ENCODE assay signal across 14 cellular contexts in genomic region chr11:10855295-10855694, GRCh38. TPM values are rescaled to one million over a fixed set of nuclear protein-coding genes. Genes with fewer than 3 reads are reported as not detected.
DNase-seq lines count a peak whose midpoint lies in the region; ATAC-seq and TF ChIP-seq lines count a peak whose summit lies in the region.
"Had no signal": no experiment of that assay in that cellular context is flagged by ENCODE, and none has a peak within 500 bp of the region (broad histone marks: within the 10 kb centered on the region; RNA-seq: fewer than 3 reads in every experiment).

No MANE protein-coding gene starts in this region.

- H3K4me1 ChIP-seq in BLaER1, result peaks cover 26% of the 10 kb centered on the region
- H3K4me1 ChIP-seq in adipocyte (ENCODE audit: control insufficient read depth, insufficient read depth, low read length), result peaks cover 13% of the 10 kb centered on the region
- peaks cover 32% of the 10 kb centered on the region for H3K4me1 ChIP-seq in psoas muscle
- H3K4me1 ChIP-seq in upper lobe of right lung, result peaks cover 23% of the 10 kb centered on the region

- peak overlapping the region; percentile 20 for H3K4me3 Mint-ChIP-seq in mesothelial cell of epicardium

- H3K27me3 Mint-ChIP-seq in mesothelial cell of epicardium (ENCODE audit: low read depth), result no peaks in the 10 kb centered on the region

- no peak for ATAC-seq in psoas muscle
- no peak for ATAC-seq in upper lobe of right lung

- TF ChIP-seq CTCF in mesothelial cell of epicardium (IDR thresholded peaks at IDR 0.05; ENCODE audit: unreplicated experiment) (no peak), psoas muscle (IDR thresholded peaks at IDR 0.05) (no peak), upper lobe of right lung (IDR thresholded peaks at IDR 0.05) (no peak)

- H3K36me3 ChIP-seq in BLaER1 (peaks cover 49% of the 10 kb centered on the region), adipocyte (ENCODE audit: control insufficient read depth, insufficient read depth, low read length, severe bottlenecking) (peaks cover 46% of the 10 kb centered on the region), psoas muscle (ENCODE audit: insufficient read depth in 1 of 2, low read depth in 1 of 2) (peaks cover 0 to 52% of the 10 kb centered on the region in 2 donors), upper lobe of right lung (peaks cover 37% of the 10 kb centered on the region)

- no peaks in the 10 kb centered on the region for H4K20me1 ChIP-seq in BLaER1

- TF ChIP-seq EP300 in Ishikawa (IDR thresholded peaks at IDR 0.05; ENCODE audit: borderline replicate concordance), result no peak

- no peak overlapping the region for H3K27ac Mint-ChIP-seq in mesothelial cell of epicardium

- H3K27ac ChIP-seq in BLaER1 (no peak overlapping the region), psoas muscle (no peak overlapping the region), upper lobe of right lung (no peak overlapping the region)
- H3K27ac ChIP-seq: SJCRH30 had no signal

- H3K27me3 ChIP-seq in BLaER1, result no peaks in the 10 kb centered on the region
- H3K27me3 ChIP-seq in adipocyte (replicated peaks; ENCODE audit: control insufficient read depth, insufficient read depth, low read length), result no peaks in the 10 kb centered on the region
- H3K27me3 ChIP-seq in psoas muscle (ENCODE audit: insufficient read depth in 3 of 3, low read length in 2 of 3), result no peaks in the 10 kb centered on the region
- H3K27me3 ChIP-seq in upper lobe of right lung, result no peaks in the 10 kb centered on the region
- H3K27me3 ChIP-seq: SJCRH30 had no signal

- WGBS in psoas muscle, 3 donors, result 94 to 99% (median 96%) methylated on average over 2 of the region's 2 CpGs

- no peaks in the 10 kb centered on the region for H3K9me3 ChIP-seq in BLaER1
- no peaks in the 10 kb centered on the region for H3K9me3 ChIP-seq in adipocyte (ENCODE audit: control insufficient read depth, low read length)
- no peaks in the 10 kb centered on the region for H3K9me3 ChIP-seq in psoas muscle
- no peaks in the 10 kb centered on the region for H3K9me3 ChIP-seq in upper lobe of right lung
- H3K9me3 ChIP-seq: SJCRH30 had no signal

- H3K36me3 Mint-ChIP-seq in mesothelial cell of epicardium, result peaks cover 29% of the 10 kb centered on the region

- H3K4me3 ChIP-seq in BLaER1, result no peak overlapping the region
- H3K4me3 ChIP-seq in adipocyte (ENCODE audit: low read length), result peak overlapping the region; percentile 99
- no peak overlapping the region for H3K4me3 ChIP-seq in psoas muscle
- H3K4me3 ChIP-seq in upper lobe of right lung, result no peak overlapping the region

- peaks cover 34% of the 10 kb centered on the region for H3K4me1 Mint-ChIP-seq in mesothelial cell of epicardium

- H3K9me3 Mint-ChIP-seq in mesothelial cell of epicardium, result peaks cover 9% of the 10 kb centered on the region

- peak overlapping the region; percentile 10; the same call in 1 of the 2 replicates for H3K4me2 ChIP-seq in BLaER1

- intact Hi-C loops in psoas muscle (cut with DNase I) (loop anchor here in 1 of 2 donors (5.0 kb wide), 1 partner anchor 48 kb away; the partner anchor contains the start of gene EIF4G2), upper lobe of right lung (cut with DNase I) (no loop called here)

- DNase-seq in adipocyte (ENCODE audit: low read depth) (no peak), mesothelial cell of epicardium (ENCODE audit: low spot score in 2 of 2, unreplicated experiment in 2 of 2) (no peak), HUDEP-2 (lab: John Stamatoyannopoulos, UW; ENCODE audit: unreplicated experiment in 76 of 76) (no peak), psoas muscle (no peak), upper lobe of right lung (no peak), ecto neural progenitor cell (ENCODE audit: low spot score) (no peak)
- DNase-seq: DMS79, GM23248, NCI-H1105, NCI-H187, NCI-H774, SJCRH30 had no signal

- TF ChIP-seq RAD21 in Ishikawa (IDR thresholded peaks at IDR 0.05; ENCODE audit: low read depth), result no peak

- no peak overlapping the region for H3K9ac ChIP-seq in BLaER1
- no peak overlapping the region for H3K9ac ChIP-seq in adipocyte (ENCODE audit: low read length)

TF ChIP-seq in Ishikawa, 13 proteins besides CTCF, POLR2A, EP300 and RAD21:
- TF ChIP-seq YY1 (IDR thresholded peaks at IDR 0.05; ENCODE audit: low read depth) (no peak), ZBTB7A (IDR thresholded peaks at IDR 0.05; ENCODE audit: low read depth) (no peak), EGR1 (IDR thresholded peaks at IDR 0.05) (no peak), USF1 (IDR thresholded peaks at IDR 0.05) (no peak), TAF1 (IDR thresholded peaks at IDR 0.05; ENCODE audit: low read depth) (no peak), CEBPB (IDR thresholded peaks at IDR 0.05) (0 out of 2 replicates have a peak, but pooled peaks have one; percentile 13)

RNA-seq across cellular contexts. Expression of gene ZBED5, which starts 2.6 kb away (rescaled TPM):
- total RNA-seq in mesothelial cell of epicardium (116 to 120 TPM (median 120 TPM) in 3 replicates), psoas muscle (10 to 100 TPM; 25.5 to 47.8 (median 29.4) TPM), upper lobe of right lung (37.6 TPM)
- 10 to 100 TPM; 20.0 to 39.6 (median 20.8) TPM for polyA plus RNA-seq in psoas muscle

RNA-seq across cellular contexts. Expression of gene EIF4G2, which starts 46.6 kb away (rescaled TPM):
- 1,220 to 1,246 TPM (median 1,239 TPM) in 3 replicates for total RNA-seq in mesothelial cell of epicardium
- total RNA-seq in psoas muscle, result 100 to 1,000 TPM; 652 to 809 (median 709) TPM
- 100 to 1,000 TPM; 308 to 726 (median 645) TPM for polyA plus RNA-seq in psoas muscle
- 801 TPM for total RNA-seq in upper lobe of right lung
